ENCODE assay signal across 8 cellular contexts in the genomic region with DNA sequence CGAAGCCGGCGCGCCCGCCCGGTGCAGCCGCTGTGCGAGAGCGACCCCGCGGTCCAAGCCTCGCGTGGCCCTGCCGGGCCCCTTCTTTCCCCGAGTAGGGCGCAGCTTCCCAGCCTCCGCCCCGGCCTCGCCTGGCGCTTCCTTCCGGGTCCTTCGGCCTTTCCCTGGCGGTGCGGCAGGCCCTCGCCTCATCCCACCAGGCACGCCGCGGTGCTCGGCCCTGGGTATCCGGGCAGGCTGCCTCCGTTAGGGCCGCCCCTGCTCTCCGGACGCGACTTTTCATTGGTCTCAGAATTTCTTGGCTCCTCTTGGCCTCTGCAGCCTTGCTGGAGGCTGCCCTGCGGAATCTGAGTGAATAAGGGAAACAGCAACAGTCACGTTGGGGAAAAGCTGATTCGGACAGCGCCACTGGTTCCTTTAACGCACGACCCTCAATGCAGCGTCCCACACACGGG. TPM values are rescaled to one million over a fixed set of nuclear protein-coding genes. Genes with fewer than 3 reads are reported as not detected.
DNase-seq lines count a peak whose midpoint lies in the region; ATAC-seq and TF ChIP-seq lines count a peak whose summit lies in the region.

No MANE protein-coding gene starts in this region.

- no peaks in the 10 kb centered on the region for H3K36me3 ChIP-seq in kidney epithelial cell (ENCODE audit: control insufficient read depth, insufficient read depth, low read length)

- DNase-seq in GM04503 (ENCODE audit: low read depth) (peak; percentile 67), HT1080 (ENCODE audit: low read depth) (peak; percentile 67), T-cell (peak in 10 of 34 experiments; percentile 13 to 43 (median 22)), cerebellum (ENCODE audit: low spot score) (peak; percentile 77), kidney epithelial cell (ENCODE audit: low read depth) (no peak), NCI-H1105 treated with DMSO at 0.1 percent for 48 hours (lab: John Stamatoyannopoulos, UW) (no peak)
- DNase-seq in stimulated activated CD4-positive, alpha-beta T cell treated with anti-CD3 and anti-CD28 coated beads, Interleukin-12 subunit alpha, Interleukin-12 subunit beta, amount 100 ng/mL, for 24 hours (ENCODE audit: low read depth in 2 of 2), result peak; percentile 20 to 37

- peak overlapping the region; percentile 92 to 94 for H3K27ac Mint-ChIP-seq in T-cell

- H3K4me1 Mint-ChIP-seq in T-cell, result peaks cover 41 to 49% (median 46%) of the 10 kb centered on the region in 3 donors

- ATAC-seq in GM21447 (IDR thresholded peaks at IDR 0.05; ENCODE audit: unreplicated experiment), result peak; percentile 30
- peak; percentile 2 to 24 (median 12) for ATAC-seq in T-cell (replicated peaks in 1 of 4)

- H3K4me3 Mint-ChIP-seq in T-cell, result peak overlapping the region; percentile 81 to 92 (median 88)

- no peaks in the 10 kb centered on the region for H3K27me3 Mint-ChIP-seq in T-cell

- POLR2A ChIA-PET in T-cell (lab: Charles Lee), result interaction anchor here in 1 of 2 donors (1.8 kb wide), 1 partner anchor 98 kb away, joined by 5 read pairs; no protein-coding TSS in a partner anchor

- no peaks in the 10 kb centered on the region for H3K9me3 Mint-ChIP-seq in T-cell

- TF ChIP-seq CTCF in kidney epithelial cell (IDR thresholded peaks at IDR 0.05; ENCODE audit: insufficient read depth, low read length, poor library complexity, severe bottlenecking), result no peak

- CTCF ChIA-PET in T-cell (lab: Charles Lee), result interaction anchor here in 1 of 2 donors (0.8 to 2.9 kb wide), 12 partner anchors 9 to 338 kb away, joined by 3 to 14 read pairs (median 4); no protein-coding TSS in a partner anchor

- H3K36me3 Mint-ChIP-seq in T-cell, result peaks cover 6% of the 10 kb centered on the region

- H3K27me3 ChIP-seq in kidney epithelial cell (ENCODE audit: control insufficient read depth, insufficient read depth, low read length), result no peaks in the 10 kb centered on the region

- peak overlapping the region; percentile 62 for H3K4me3 ChIP-seq in kidney epithelial cell (ENCODE audit: low read depth, low read length)

RNA-seq across cellular contexts. Expression of a gene that starts 0.4 kb away (rescaled TPM):
- total RNA-seq in HT1080 (2014; rRNA removed; shearing (Covaris generic)), result 4.6 and 7.1 TPM in 2 replicates
- polyA plus RNA-seq in HT1080 (2015; cell fraction: cytosol; rRNA removed), result 5.0 and 5.8 TPM in 2 replicates
- 46.5 and 48.7 TPM in 2 replicates for polyA plus RNA-seq in HT1080 (2015; cell fraction: nucleus; rRNA removed)
- total RNA-seq in T-cell, result 10 to 100 TPM; 39.9 to 53.7 (median 42.7) TPM
- total RNA-seq in cerebellum, result 14.8 TPM
- 13.0 and 13.5 TPM in 2 replicates for total RNA-seq in kidney epithelial cell

RNA-seq across cellular contexts. Expression of a gene that starts 57.7 kb away (rescaled TPM):
- total RNA-seq in HT1080 (2014; rRNA removed; shearing (Covaris generic)), result 97.3 and 124 TPM in 2 replicates
- 82.7 and 86.9 TPM in 2 replicates for polyA plus RNA-seq in HT1080 (2015; cell fraction: cytosol; rRNA removed)
- polyA plus RNA-seq in HT1080 (2015; cell fraction: nucleus; rRNA removed), result 117 and 120 TPM in 2 replicates
- total RNA-seq in T-cell, result 100 to 1,000 TPM in 2 of 5 donors, 10 to 100 TPM in 3; 62.3 to 114 (median 87.2) TPM
- 29.5 TPM for total RNA-seq in cerebellum
- total RNA-seq in kidney epithelial cell, result 79.1 and 88.7 TPM in 2 replicates

RNA-seq across cellular contexts. Expression of a gene that starts 58.8 kb away (rescaled TPM):
- not detected in 2 replicates for total RNA-seq in HT1080 (2014; rRNA removed; shearing (Covaris generic))
- polyA plus RNA-seq in HT1080 (2015; cell fraction: cytosol; rRNA removed), result not detected in 2 replicates
- polyA plus RNA-seq in HT1080 (2015; cell fraction: nucleus; rRNA removed), result not detected in 2 replicates
- total RNA-seq in T-cell, result not detected
- total RNA-seq in cerebellum, result not detected
- not detected in 2 replicates for total RNA-seq in kidney epithelial cell

Comparison
In these comparisons a context has a peak if more than half of its experiments do, and no peak if none do; other contexts are left out.
1. DNase-seq: peak in GM04503 (single experiment), HT1080 (single experiment), cerebellum (single experiment) and stimulated activated CD4-positive, alpha-beta T cell treated with anti-CD3 and anti-CD28 coated beads, Interleukin-12 subunit alpha, Interleukin-12 subunit beta, amount 100 ng/mL, for 24 hours (2 of 2); none in kidney epithelial cell (single experiment) and NCI-H1105 treated with DMSO at 0.1 percent for 48 hours (single experiment).